8 cellular contexts compared by ENCODE assay signal in genomic region chr13:41193919-41194824, GRCh38.
DNase-seq lines count a peak whose midpoint lies in the region; ATAC-seq lines count a peak whose summit lies in the region.

Gene KBTBD7 (minus strand): TSS chr13:41194569. CDS start chr13:41194257, 312 bp downstream.

- H3K27ac ChIP-seq in BLaER1 treated with 17β-estradiol and CSF1 and Interleukin-3, amounts not matched to agents 10 nM and 100 nM = peak within 1 kb of the TSS; percentile 74 to 90 (median 83)
- peak within 1 kb of the TSS; percentile 35 for H3K27ac ChIP-seq in cingulate gyrus (ENCODE audit: low read depth, low read length)

- peaks cover 0 to 16% (median 9%) of the 10 kb centered on the region in 11 experiments; a peak in 10 of 22 replicates for H3K36me3 ChIP-seq in BLaER1 treated with 17β-estradiol and CSF1 and Interleukin-3, amounts not matched to agents 10 nM and 100 nM

- peak within 1 kb of the TSS; percentile 71 to 89 (median 81) for H3K9ac ChIP-seq in BLaER1 treated with 17β-estradiol and CSF1 and Interleukin-3, amounts not matched to agents 10 nM and 100 nM

- ATAC-seq in GM19328 (IDR thresholded peaks at IDR 0.05; ENCODE audit: unreplicated experiment) = peak; percentile 88
- peak; percentile 91 for ATAC-seq in HG03469 (IDR thresholded peaks at IDR 0.05; ENCODE audit: unreplicated experiment)

- H3K9me3 ChIP-seq in BLaER1 treated with 17β-estradiol and CSF1 and Interleukin-3, amounts not matched to agents 10 nM and 100 nM (replicated peaks in 1 of 11) = peaks cover 0 to 32% (median 27%) of the 10 kb centered on the region in 11 experiments; a peak in 18 of 22 replicates

- peak within 1 kb of the TSS; percentile 61 to 74 (median 67) for H3K4me3 ChIP-seq in BLaER1 treated with 17β-estradiol and CSF1 and Interleukin-3, amounts not matched to agents 10 nM and 100 nM

- no peaks in the 10 kb centered on the region for H4K20me1 ChIP-seq in BLaER1 treated with 17β-estradiol and CSF1 and Interleukin-3, amounts not matched to agents 10 nM and 100 nM

- H3K4me2 ChIP-seq in BLaER1 treated with 17β-estradiol and CSF1 and Interleukin-3, amounts not matched to agents 10 nM and 100 nM = peak within 1 kb of the TSS; percentile 70 to 97 (median 81)

- no peaks in the 10 kb centered on the region for H3K27me3 ChIP-seq in BLaER1 treated with 17β-estradiol and CSF1 and Interleukin-3, amounts not matched to agents 10 nM and 100 nM

- H3K4me1 ChIP-seq in BLaER1 treated with 17β-estradiol and CSF1 and Interleukin-3, amounts not matched to agents 10 nM and 100 nM = peaks cover 11 to 28% (median 20%) of the 10 kb centered on the region in 10 experiments; a peak in 17 of 20 replicates

- peak; percentile 91 to 98 for DNase-seq in NCI-H526 (lab: John Stamatoyannopoulos, UW)
- DNase-seq in activated CD4-positive, alpha-beta T cell treated with anti-CD3 and anti-CD28 coated beads for 4 hours = peak; percentile 92
- peak; percentile 91 for DNase-seq in kidney glomerular epithelial cell (lab: John Stamatoyannopoulos, UW)
- DNase-seq in stimulated activated CD4-positive, alpha-beta T cell treated with anti-CD3 and anti-CD28 coated beads, Interleukin-15, amount 100 ng/mL, for 48 hours (ENCODE audit: low read depth in 2 of 2) = peak; percentile 92

Comparison
In these comparisons a context has a peak if more than half of its experiments do, and no peak if none do; other contexts are left out.
1. Peak in every context shown above with its lines: DNase-seq, ATAC-seq, H3K4me3 ChIP-seq and H3K27ac ChIP-seq.